Comparison of ENCODE assay signal across 23 cellular contexts in genomic region chr18:31548825-31549224, GRCh38. TPM values are rescaled to one million over a fixed set of nuclear protein-coding genes. Genes with fewer than 3 reads are reported as not detected.
"Had no signal": no experiment of that assay in that cellular context is flagged by ENCODE, and none has a peak within 500 bp of the region (broad histone marks: within the 10 kb centered on the region; RNA-seq: fewer than 3 reads in every experiment).

No MANE protein-coding gene starts in this region.

- H3K4me1 Mint-ChIP-seq: activated CD4-positive, alpha-beta T cell treated with anti-CD3 and anti-CD28 coated beads, Interleukin-2, amount 10 ng/mL, durations not matched to agents 7 days and 5 days; activated naive CD8-positive, alpha-beta T cell treated with anti-CD3 and anti-CD28 coated beads for 36 hours; T-helper 17 cell had no signal

- H3K36me3 ChIP-seq: brain microvascular endothelial cell had no signal

- H3K4me3 ChIP-seq: cardiac muscle cell had no signal

- H3K27me3 Mint-ChIP-seq: activated naive CD8-positive, alpha-beta T cell treated with anti-CD3 and anti-CD28 coated beads for 36 hours had no signal

- ATAC-seq: activated T-cell treated with anti-CD3 and anti-CD28 coated beads, Interleukin-2, amount 50 U/mL, for 4 hours; T-helper 17 cell had no signal

- DNase-seq: activated CD4-positive, alpha-beta memory T cell treated with anti-CD3 and anti-CD28 coated beads for 36 hours; activated CD4-positive, alpha-beta T cell treated with anti-CD3 and anti-CD28 coated beads, Interleukin-2, amount 10 ng/mL, durations not matched to agents 7 days and 5 days; activated CD4-positive, CD25-positive, alpha-beta regulatory T cell; activated CD8-positive, alpha-beta memory T cell treated with anti-CD3 and anti-CD28 coated beads for 24 hours; activated gamma-delta T cell; activated naive CD4-positive, alpha-beta T cell treated with anti-CD3 and anti-CD28 coated beads for 36 hours; activated naive CD8-positive, alpha-beta T cell treated with anti-CD3 and anti-CD28 coated beads for 36 hours; activated T-cell treated with anti-CD3 and anti-CD28 coated beads, Interleukin-2, amount 50 U/mL, for 4 hours; brain microvascular endothelial cell; Kasumi-1; NCI-H1048; NCI-H1930; NCI-H2171 treated with DMSO at 0.1 percent for 48 hours; NCI-H226; NCI-H526 treated with DMSO at 0.1 percent for 48 hours; NCI-H82; SIG-M5; T-helper 17 cell; T-helper 9 cell had no signal

- H3K27me3 ChIP-seq: brain microvascular endothelial cell, cardiac muscle cell had no signal

- H3K36me3 Mint-ChIP-seq: activated CD4-positive, alpha-beta memory T cell treated with anti-CD3 and anti-CD28 coated beads for 36 hours; activated naive CD8-positive, alpha-beta T cell treated with anti-CD3 and anti-CD28 coated beads for 36 hours had no signal

- H3K27ac Mint-ChIP-seq: activated CD4-positive, alpha-beta memory T cell treated with anti-CD3 and anti-CD28 coated beads for 36 hours; activated CD4-positive, alpha-beta T cell treated with anti-CD3 and anti-CD28 coated beads, Interleukin-2, amount 10 ng/mL, durations not matched to agents 7 days and 5 days; activated naive CD4-positive, alpha-beta T cell treated with anti-CD3 and anti-CD28 coated beads for 36 hours; activated naive CD8-positive, alpha-beta T cell treated with anti-CD3 and anti-CD28 coated beads for 36 hours; T-helper 17 cell had no signal

- H3K9me3 Mint-ChIP-seq: activated CD4-positive, alpha-beta memory T cell treated with anti-CD3 and anti-CD28 coated beads for 36 hours; activated CD4-positive, alpha-beta T cell treated with anti-CD3 and anti-CD28 coated beads, Interleukin-2, amount 10 ng/mL, durations not matched to agents 7 days and 5 days; activated naive CD4-positive, alpha-beta T cell treated with anti-CD3 and anti-CD28 coated beads for 36 hours; activated naive CD8-positive, alpha-beta T cell treated with anti-CD3 and anti-CD28 coated beads for 36 hours; activated T-cell treated with anti-CD3 and anti-CD28 coated beads, Interleukin-2, amount 50 U/mL, for 4 hours had no signal

- H3K27ac ChIP-seq: brain microvascular endothelial cell had no signal

- H3K4me3 Mint-ChIP-seq: activated CD4-positive, alpha-beta memory T cell treated with anti-CD3 and anti-CD28 coated beads for 36 hours; activated CD4-positive, alpha-beta T cell treated with anti-CD3 and anti-CD28 coated beads, Interleukin-2, amount 10 ng/mL, durations not matched to agents 7 days and 5 days; activated naive CD4-positive, alpha-beta T cell treated with anti-CD3 and anti-CD28 coated beads for 36 hours; activated naive CD8-positive, alpha-beta T cell treated with anti-CD3 and anti-CD28 coated beads for 36 hours; activated T-cell treated with anti-CD3 and anti-CD28 coated beads, Interleukin-2, amount 50 U/mL, for 4 hours; T-helper 17 cell had no signal

RNA-seq across cellular contexts. Expression of gene TTR, which starts 42.9 kb away (rescaled TPM):
- total RNA-seq: activated CD4-positive, alpha-beta memory T cell treated with anti-CD3 and anti-CD28 coated beads for 36 hours; activated CD4-positive, alpha-beta T cell treated with anti-CD3 and anti-CD28 coated beads, Interleukin-2, amount 10 ng/mL, durations not matched to agents 7 days and 5 days; activated naive CD4-positive, alpha-beta T cell treated with anti-CD3 and anti-CD28 coated beads for 36 hours; activated naive CD8-positive, alpha-beta T cell treated with anti-CD3 and anti-CD28 coated beads for 36 hours; NCI-H460; OCI-LY7; RPMI7951; T-helper 17 cell had no signal

RNA-seq across cellular contexts. Expression of gene DSG2, which starts 50.8 kb away (rescaled TPM):
- total RNA-seq: OCI-LY7, T-helper 17 cell had no signal
